Comparison of ENCODE assay signal across 1 cellular context in the genomic region with DNA sequence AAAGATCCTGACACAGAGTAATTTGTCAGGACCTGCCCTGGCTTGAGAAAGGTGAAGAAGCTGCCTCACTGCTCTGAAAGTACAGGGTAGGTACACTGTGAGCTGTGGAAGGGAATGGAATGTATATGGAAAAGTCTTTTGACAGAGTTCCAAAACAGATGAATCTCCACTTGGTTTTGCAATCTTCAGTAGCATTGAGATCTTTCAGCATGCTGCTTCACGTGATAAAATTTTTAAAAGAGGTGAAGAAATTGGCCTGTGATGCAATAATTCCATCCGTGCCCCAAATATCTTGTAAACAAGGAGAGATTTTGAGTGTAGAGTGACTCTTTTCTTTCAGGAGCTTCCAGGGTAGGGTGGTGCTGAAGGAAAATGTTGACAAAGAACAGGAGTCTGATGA.
TF ChIP-seq lines count a peak whose summit lies in the region.

No MANE protein-coding gene starts in this region.

TF ChIP-seq in K562, 482 proteins besides CTCF, POLR2A, EP300 and RAD21:
- TF ChIP-seq CEBPB (tag; IDR thresholded peaks at IDR 0.05) (0 out of 2 replicates have a peak, but pooled peaks have one; percentile 9), HDAC3 (IDR thresholded peaks at IDR 0.05; ENCODE audit: borderline replicate concordance, partially characterized antibody) (no peak)
